Comparison of ENCODE assay signal across 11 cellular contexts in genomic region chr17:67818110-67819002, GRCh38. TPM values are rescaled to one million over a fixed set of nuclear protein-coding genes. Genes with fewer than 3 reads are reported as not detected.
DNase-seq lines count a peak whose midpoint lies in the region; ATAC-seq and TF ChIP-seq lines count a peak whose summit lies in the region.
"Had no signal": no experiment of that assay in that cellular context is flagged by ENCODE, and none has a peak within 500 bp of the region (broad histone marks: within the 10 kb centered on the region; RNA-seq: fewer than 3 reads in every experiment).

No MANE protein-coding gene starts in this region.

- intact Hi-C loops in CD14-positive monocyte (cut with micrococcal nuclease) = no loop called here

- no peaks in the 10 kb centered on the region for H3K27me3 ChIP-seq in MG63
- H3K27me3 ChIP-seq: uterus had no signal

- H3K27me3 Mint-ChIP-seq in HFFc6 (ENCODE audit: insufficient read depth) (no peaks in the 10 kb centered on the region; the same call in 1 of the 2 replicates), CD14-positive monocyte (ENCODE audit: low read depth in 3 of 3) (peaks cover 7 to 21% (median 15%) of the 10 kb centered on the region in 3 donors)

- H3K9me3 Mint-ChIP-seq in HFFc6 (no peaks in the 10 kb centered on the region), CD14-positive monocyte (peaks cover 0 to 5% (median 1%) of the 10 kb centered on the region in 7 donors)
- H3K9me3 Mint-ChIP-seq: activated T-cell treated with anti-CD3 and anti-CD28 coated beads, Interleukin-2, amount 50 U/mL, for 72 hours had no signal

- no peak overlapping the region for H3K27ac Mint-ChIP-seq in HFFc6
- no peak overlapping the region for H3K27ac Mint-ChIP-seq in CD14-positive monocyte
- H3K27ac Mint-ChIP-seq: activated T-cell treated with anti-CD3 and anti-CD28 coated beads, Interleukin-2, amount 50 U/mL, for 72 hours had no signal

- H3K4me3 ChIP-seq in MG63 = no peak overlapping the region
- H3K4me3 ChIP-seq: lung, uterus had no signal

- TF ChIP-seq POLR2A in Raji (IDR thresholded peaks at IDR 0.05; ENCODE audit: insufficient read depth, low read depth, low read length) = peak; percentile 41

- no peak overlapping the region for H3K4me3 Mint-ChIP-seq in HFFc6
- no peak overlapping the region for H3K4me3 Mint-ChIP-seq in CD14-positive monocyte
- H3K4me3 Mint-ChIP-seq: activated T-cell treated with anti-CD3 and anti-CD28 coated beads, Interleukin-2, amount 50 U/mL, for 72 hours had no signal

- no peaks in the 10 kb centered on the region for H3K9me3 ChIP-seq in MG63
- H3K9me3 ChIP-seq: uterus had no signal

- H3K4me1 Mint-ChIP-seq in HFFc6 (ENCODE audit: low read depth) = peaks cover 5% of the 10 kb centered on the region
- peaks cover 3% of the 10 kb centered on the region for H3K4me1 Mint-ChIP-seq in CD14-positive monocyte

- H3K36me3 Mint-ChIP-seq in HFFc6 (ENCODE audit: low read depth) (no peaks in the 10 kb centered on the region), CD14-positive monocyte (no peaks in the 10 kb centered on the region)

- ATAC-seq in GM19397 (IDR thresholded peaks at IDR 0.05; ENCODE audit: unreplicated experiment) = peak; percentile 55
- peak; percentile 37 for ATAC-seq in HG03039 (IDR thresholded peaks at IDR 0.05; ENCODE audit: unreplicated experiment)
- ATAC-seq: activated T-cell treated with anti-CD3 and anti-CD28 coated beads, Interleukin-2, amount 50 U/mL, for 72 hours had no signal

- DNase-seq in ELR (ENCODE audit: low read depth) = peak; percentile 41
- DNase-seq in HFFc6 = no peak
- no peak for DNase-seq in MG63
- DNase-seq in CD14-positive monocyte (ENCODE audit: low spot score) = no peak
- no peak for DNase-seq in NCI-H748 (lab: John Stamatoyannopoulos, UW; ENCODE audit: unreplicated experiment)
- DNase-seq: activated T-cell treated with anti-CD3 and anti-CD28 coated beads, Interleukin-2, amount 50 U/mL, for 72 hours; uterus had no signal

- H3K36me3 ChIP-seq in MG63 = no peaks in the 10 kb centered on the region
- H3K36me3 ChIP-seq: uterus had no signal

- no peak for TF ChIP-seq CTCF in HFFc6 (IDR thresholded peaks at IDR 0.05)
- no peak for TF ChIP-seq CTCF in CD14-positive monocyte (IDR thresholded peaks at IDR 0.05)

RNA-seq across cellular contexts. Expression of gene BPTF, which starts 6.9 kb away (rescaled TPM):
- total RNA-seq in HFFc6 (2021; fragmentation: NEBNext Ultra II Directional; extraction: Animal tissue kit (Norgen Biotek cat#: 25700)) = 10 to 100 TPM; 55.4 to 60.3 (median 56.9) TPM
- 9.2 and 17.2 TPM in 2 replicates for total RNA-seq in MG63 (2014; rRNA removed; shearing (Covaris generic); ENCODE audit: low replicate concordance)
- polyA plus RNA-seq in CD14-positive monocyte = 1 to 10 TPM; 1.9 to 4.5 TPM
